22 cellular contexts compared by ENCODE assay signal in genomic region chr6:111894272-111894671, GRCh38. TPM values are rescaled to one million over a fixed set of nuclear protein-coding genes. Genes with fewer than 3 reads are reported as not detected.
DNase-seq lines count a peak whose midpoint lies in the region; ATAC-seq, FAIRE-seq and TF ChIP-seq lines count a peak whose summit lies in the region.
"Had no signal": no experiment of that assay in that cellular context is flagged by ENCODE, and none has a peak within 500 bp of the region (broad histone marks: within the 10 kb centered on the region; RNA-seq: fewer than 3 reads in every experiment).

No MANE protein-coding gene starts in this region.

- H3K27me3 Mint-ChIP-seq in MCF 10A (ENCODE audit: insufficient read depth, unreplicated experiment) = no peaks in the 10 kb centered on the region
- H3K27me3 Mint-ChIP-seq: activated naive CD8-positive, alpha-beta T cell had no signal

- no peak for TF ChIP-seq POLR2A in breast epithelium (IDR thresholded peaks at IDR 0.05)

- H3K36me3 ChIP-seq in breast epithelium (no peaks in the 10 kb centered on the region), skeletal muscle satellite cell (ENCODE audit: insufficient read depth, low read length) (no peaks in the 10 kb centered on the region)
- H3K36me3 ChIP-seq: ascending aorta, gastrocnemius medialis, upper lobe of left lung had no signal

- no peak overlapping the region for H3K27ac ChIP-seq in breast epithelium
- H3K27ac ChIP-seq: ascending aorta, gastrocnemius medialis, upper lobe of left lung had no signal

- H3K4me2 ChIP-seq in skeletal muscle satellite cell (ENCODE audit: low read length) = peak overlapping the region; percentile 43

- H3K9ac ChIP-seq in skeletal muscle satellite cell (ENCODE audit: low read depth, low read length) = no peak overlapping the region

- POLR2A ChIA-PET in MCF 10A (lab: Yijun Ruan, JAX) = no interaction called here

- H3K9me3 ChIP-seq in breast epithelium (no peaks in the 10 kb centered on the region), skeletal muscle satellite cell (replicated peaks; ENCODE audit: low read length) (no peaks in the 10 kb centered on the region)
- H3K9me3 ChIP-seq: ascending aorta, gastrocnemius medialis, upper lobe of left lung had no signal

- no peaks in the 10 kb centered on the region for H3K9me3 Mint-ChIP-seq in MCF 10A (ENCODE audit: unreplicated experiment)
- H3K9me3 Mint-ChIP-seq: activated T-helper 2 cell treated with anti-CD3 and anti-CD28 coated beads, Interferon-gamma antibody, Interleukin-2, Interleukin-4, amounts not matched to agents 10 μg/mL and 5 μg/mL and 100 μg/mL, durations not matched to agents 14 hours and 24 hours and 36 hours; natural killer cell had no signal

- DNase-seq in MCF 10A (ENCODE audit: unreplicated experiment) (peak; percentile 19), breast epithelium (ENCODE audit: low spot score in 2 of 2) (no peak), M059J (ENCODE audit: low read depth) (peak; percentile 84), dermis blood vessel endothelial cell (peak; percentile 49), GM19239 (ENCODE audit: insufficient read length, low spot score) (no peak), Right ventricle myocardium inferior (ENCODE audit: missing footprints) (no peak), left ventricle myocardium superior (no peak)
- DNase-seq: 8988T, COR-L47, DMS79, gastrocnemius medialis, hypothalamus, natural killer cell, NCI-H1105 treated with DMSO at 0.1 percent for 48 hours, NCI-H2029 treated with DMSO at 0.1 percent for 48 hours, NCI-H2227 treated with DMSO at 0.1 percent for 48 hours, substantia nigra, upper lobe of left lung had no signal

- BruUV-seq in MCF 10A (replicated peaks; lab: Mats Ljungman, UMichigan) = no TSS peak

- H3K4me1 Mint-ChIP-seq in MCF 10A (ENCODE audit: insufficient read depth, unreplicated experiment) = no peaks in the 10 kb centered on the region
- H3K4me1 Mint-ChIP-seq: natural killer cell had no signal

- ATAC-seq in Right ventricle myocardium inferior (no peak), left ventricle myocardium superior (no peak)
- ATAC-seq: gastrocnemius medialis, natural killer cell had no signal

- H3K27me3 ChIP-seq in breast epithelium (no peaks in the 10 kb centered on the region), skeletal muscle satellite cell (ENCODE audit: control insufficient read depth, insufficient read depth, low read length) (no peaks in the 10 kb centered on the region)
- H3K27me3 ChIP-seq: ascending aorta, gastrocnemius medialis, upper lobe of left lung had no signal

- no peak for FAIRE-seq in GM19239 (lab: Jason Lieb, UNC)

- intact Hi-C loops in MCF 10A (cut with micrococcal nuclease) (no loop called here), breast epithelium (cut with DNase I; ENCODE audit: low total_unique reads) (no loop called here), Right ventricle myocardium inferior (cut with DNase I) (no loop called here), left ventricle myocardium superior (cut with micrococcal nuclease) (no loop called here)

- CTCF ChIA-PET in MCF 10A (lab: Yijun Ruan, JAX) = interaction anchor here (0.6 kb wide), 1 partner anchor 149 kb away, joined by 3 read pairs; no protein-coding TSS in a partner anchor

- no peak overlapping the region for H3K27ac Mint-ChIP-seq in MCF 10A (ENCODE audit: low read depth, unreplicated experiment)
- H3K27ac Mint-ChIP-seq: activated naive CD8-positive, alpha-beta T cell; activated T-helper 2 cell treated with anti-CD3 and anti-CD28 coated beads, Interferon-gamma antibody, Interleukin-2, Interleukin-4, amounts not matched to agents 10 μg/mL and 5 μg/mL and 100 μg/mL, durations not matched to agents 14 hours and 24 hours and 36 hours; natural killer cell had no signal

- no peak overlapping the region for H3K4me3 ChIP-seq in breast epithelium
- no peak overlapping the region for H3K4me3 ChIP-seq in skeletal muscle satellite cell (ENCODE audit: low read length)
- H3K4me3 ChIP-seq: ascending aorta, gastrocnemius medialis, upper lobe of left lung had no signal

- no peak for TF ChIP-seq CTCF in MCF 10A (IDR thresholded peaks at IDR 0.05; ENCODE audit: unreplicated experiment)
- TF ChIP-seq CTCF in breast epithelium (IDR thresholded peaks at IDR 0.05) = no peak

- no peaks in the 10 kb centered on the region for H3K4me1 ChIP-seq in breast epithelium
- H3K4me1 ChIP-seq in skeletal muscle satellite cell (ENCODE audit: control insufficient read depth, insufficient read depth, low read length) = peaks cover 19% of the 10 kb centered on the region
- H3K4me1 ChIP-seq: ascending aorta, gastrocnemius medialis, upper lobe of left lung had no signal

- no peak overlapping the region for H3K4me3 Mint-ChIP-seq in MCF 10A (ENCODE audit: unreplicated experiment)
- H3K4me3 Mint-ChIP-seq: activated naive CD8-positive, alpha-beta T cell; natural killer cell had no signal

- H3K36me3 Mint-ChIP-seq in MCF 10A (ENCODE audit: insufficient read depth, unreplicated experiment) = peaks cover under 1% of the 10 kb centered on the region
- H3K36me3 Mint-ChIP-seq: activated naive CD8-positive, alpha-beta T cell; natural killer cell had no signal

RNA-seq across cellular contexts. Expression of gene FYN, which starts 21.0 kb away (rescaled TPM):
- total RNA-seq in MCF 10A (2022) = 37.8 and 53.7 TPM in 2 replicates
- 100 to 1,000 TPM in 2 of 3 donors, 10 to 100 TPM in 1; 44.8 to 209 (median 111) TPM for total RNA-seq in breast epithelium
- total RNA-seq in M059J (2014; rRNA removed; shearing (Covaris generic)) = 37.7 and 63.4 TPM in 2 replicates
- total RNA-seq in dermis blood vessel endothelial cell = 146 and 150 TPM in 2 replicates
- total RNA-seq in skeletal muscle satellite cell (2012; rRNA removed) = 56.4 and 62.4 TPM in 2 replicates
- 50.4 TPM for total RNA-seq in Right ventricle myocardium inferior
- 51.6 TPM for total RNA-seq in left ventricle myocardium superior

Comparison
In these comparisons a context has a peak if more than half of its experiments do, and no peak if none do; other contexts are left out.
1. DNase-seq: peak in MCF 10A (single experiment), M059J (single experiment) and dermis blood vessel endothelial cell (single experiment); none in breast epithelium (0 of 2), GM19239 (single experiment), Right ventricle myocardium inferior (single experiment) and left ventricle myocardium superior (single experiment).